In the genomic region with DNA sequence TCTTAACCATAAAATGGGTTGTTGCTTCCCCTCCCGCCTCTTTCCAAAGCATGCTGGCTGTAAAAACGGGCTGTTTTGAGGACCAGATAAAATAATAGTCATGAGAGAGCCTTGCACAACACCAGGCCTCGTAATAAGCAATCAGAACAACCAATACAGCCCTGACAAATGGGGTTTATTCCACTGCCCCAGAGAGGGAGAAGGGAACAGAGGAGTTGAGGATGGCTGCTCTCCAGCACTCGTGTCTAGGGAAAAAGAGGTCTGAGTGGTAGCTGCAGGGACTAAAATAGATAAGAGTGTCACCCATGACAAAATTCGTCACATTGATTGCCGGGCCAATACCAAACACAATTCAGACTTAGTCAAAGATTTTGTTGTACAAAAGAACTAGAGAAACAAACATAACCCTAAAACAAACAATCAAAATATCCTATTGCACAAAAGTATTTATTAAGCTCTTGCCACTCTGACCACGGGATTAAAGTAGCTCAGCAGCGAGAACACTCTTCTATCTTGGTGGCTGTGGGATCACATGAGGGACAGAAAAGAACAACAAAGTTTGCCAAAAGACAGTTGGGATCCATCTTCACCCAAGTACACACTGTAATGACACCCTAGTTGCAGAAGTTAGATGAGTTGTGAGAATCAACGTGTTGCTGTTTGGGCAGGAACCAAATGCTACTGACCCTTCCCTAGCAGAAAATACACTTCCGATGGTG, we compare ENCODE assay signal across 20 cellular contexts.
DNase-seq lines count a peak whose midpoint lies in the region; ATAC-seq and TF ChIP-seq lines count a peak whose summit lies in the region.
"Had no signal": no experiment of that assay in that cellular context is flagged by ENCODE, and none has a peak within 500 bp of the region (broad histone marks: within the 10 kb centered on the region; RNA-seq: fewer than 3 reads in every experiment).

No MANE protein-coding gene starts in this region.

- no peak overlapping the region for H2BK120ac ChIP-seq in neuronal stem cell (ENCODE audit: low read depth, low read length)

- peaks cover 4% of the 10 kb centered on the region for H3K36me3 Mint-ChIP-seq in activated naive CD4-positive, alpha-beta T cell treated with anti-CD3 and anti-CD28 coated beads, Interleukin-2, amount 50 U/mL, for 24 hours
- H3K36me3 Mint-ChIP-seq in memory B cell: peaks cover 5% of the 10 kb centered on the region

- no peak for TF ChIP-seq CTCF in thoracic aorta (IDR thresholded peaks at IDR 0.05)
- TF ChIP-seq CTCF in colonic mucosa (IDR thresholded peaks at IDR 0.05): no peak

- H3K14ac ChIP-seq in neuronal stem cell (ENCODE audit: low read length): no peak overlapping the region

- H3K4me3 ChIP-seq in thoracic aorta (no peak overlapping the region), neuronal stem cell (ENCODE audit: low read length in 2 of 2) (no peak overlapping the region), colonic mucosa (no peak overlapping the region)
- H3K4me3 ChIP-seq: pancreas, tibial nerve had no signal

- no peaks in the 10 kb centered on the region for H3K9me3 Mint-ChIP-seq in activated naive CD4-positive, alpha-beta T cell treated with anti-CD3 and anti-CD28 coated beads, Interleukin-2, amount 50 U/mL, for 24 hours
- H3K9me3 Mint-ChIP-seq in memory B cell: no peaks in the 10 kb centered on the region
- H3K9me3 Mint-ChIP-seq: activated naive CD4-positive, alpha-beta T cell treated with anti-CD3 and anti-CD28 coated beads for 36 hours had no signal

- peaks cover 86% of the 10 kb centered on the region for H3K4me1 Mint-ChIP-seq in activated naive CD4-positive, alpha-beta T cell treated with anti-CD3 and anti-CD28 coated beads, Interleukin-2, amount 50 U/mL, for 24 hours
- peaks cover 40% of the 10 kb centered on the region for H3K4me1 Mint-ChIP-seq in memory B cell

- H2BK15ac ChIP-seq in neuronal stem cell (ENCODE audit: low read length): no peak overlapping the region

- no peak overlapping the region for H3K4ac ChIP-seq in neuronal stem cell (ENCODE audit: low read length)

- intact Hi-C loops in colonic mucosa (cut with DNase I): no loop called here

- H3K4me3 Mint-ChIP-seq in activated naive CD4-positive, alpha-beta T cell treated with anti-CD3 and anti-CD28 coated beads, Interleukin-2, amount 50 U/mL, for 24 hours: no peak overlapping the region
- H3K4me3 Mint-ChIP-seq in memory B cell: no peak overlapping the region
- H3K4me3 Mint-ChIP-seq: activated naive CD4-positive, alpha-beta T cell treated with anti-CD3 and anti-CD28 coated beads for 36 hours had no signal

- no peak overlapping the region for H3K4me2 ChIP-seq in neuronal stem cell (ENCODE audit: insufficient read depth, low read length, poor library complexity, severe bottlenecking)

- no peak overlapping the region for H3K9ac ChIP-seq in neuronal stem cell (ENCODE audit: low read depth, low read length, poor library complexity)
- no peak overlapping the region for H3K9ac ChIP-seq in colonic mucosa (ENCODE audit: low read depth in 2 of 2, low read length in 2 of 2)

- H3K36me3 ChIP-seq in thoracic aorta (no peaks in the 10 kb centered on the region), neuronal stem cell (replicated peaks in 1 of 2; ENCODE audit: control insufficient read depth in 2 of 2, insufficient read depth in 2 of 2, low read length in 2 of 2) (no peaks in the 10 kb centered on the region), colonic mucosa (no peaks in the 10 kb centered on the region)
- H3K36me3 ChIP-seq: pancreas, tibial nerve had no signal

- H3K9me3 ChIP-seq in thoracic aorta: no peaks in the 10 kb centered on the region
- no peaks in the 10 kb centered on the region for H3K9me3 ChIP-seq in neuronal stem cell (replicated peaks in 1 of 2; ENCODE audit: control insufficient read depth in 2 of 2, insufficient read depth in 1 of 2, low read depth in 1 of 2, low read length in 2 of 2)
- no peaks in the 10 kb centered on the region for H3K9me3 ChIP-seq in colonic mucosa
- H3K9me3 ChIP-seq: pancreas, tibial nerve had no signal

- no peak overlapping the region for H3K18ac ChIP-seq in neuronal stem cell (ENCODE audit: low read length)

- no peak overlapping the region for H2BK12ac ChIP-seq in neuronal stem cell (ENCODE audit: low read length)

- H3K79me1 ChIP-seq in neuronal stem cell (ENCODE audit: low read depth, low read length): no peaks in the 10 kb centered on the region

- no peak overlapping the region for H3K23ac ChIP-seq in neuronal stem cell (ENCODE audit: low read depth, low read length, poor library complexity)

- H2AK5ac ChIP-seq in neuronal stem cell (ENCODE audit: low read depth, low read length): no peak overlapping the region

- peak overlapping the region; percentile 9 for H3K27ac Mint-ChIP-seq in activated naive CD4-positive, alpha-beta T cell treated with anti-CD3 and anti-CD28 coated beads, Interleukin-2, amount 50 U/mL, for 24 hours
- H3K27ac Mint-ChIP-seq in memory B cell: peak overlapping the region; percentile 78
- H3K27ac Mint-ChIP-seq: activated naive CD4-positive, alpha-beta T cell treated with anti-CD3 and anti-CD28 coated beads for 36 hours had no signal

- H4K8ac ChIP-seq in neuronal stem cell (ENCODE audit: low read depth, low read length): no peak overlapping the region

- H3K27me3 ChIP-seq in thoracic aorta (replicated peaks; ENCODE audit: insufficient read depth): no peaks in the 10 kb centered on the region
- no peaks in the 10 kb centered on the region for H3K27me3 ChIP-seq in neuronal stem cell (ENCODE audit: control insufficient read depth in 3 of 3, insufficient read depth in 3 of 3, low read depth in 1 of 3, low read length in 3 of 3)
- no peaks in the 10 kb centered on the region for H3K27me3 ChIP-seq in colonic mucosa
- H3K27me3 ChIP-seq: pancreas, tibial nerve had no signal

- H3K27me3 Mint-ChIP-seq in activated naive CD4-positive, alpha-beta T cell treated with anti-CD3 and anti-CD28 coated beads, Interleukin-2, amount 50 U/mL, for 24 hours: no peaks in the 10 kb centered on the region
- no peaks in the 10 kb centered on the region for H3K27me3 Mint-ChIP-seq in memory B cell

- H2AFZ ChIP-seq in neuronal stem cell (ENCODE audit: low read length): no peak overlapping the region

- WGBS in neuronal stem cell (ENCODE audit: extremely low coverage in 2 of 2, insufficient read length in 2 of 2, insufficient replicate concordance in 1 of 2), 2 donors: no CpG with 5 or more reads among the region's 10 CpGs

- ATAC-seq in memory B cell (ENCODE audit: low read depth) (no peak), thoracic aorta (ENCODE audit: insufficient number of reproducible peaks, low FRiP score, low read depth) (no peak)

- peak overlapping the region; percentile 73 to 83 for H3K27ac ChIP-seq in thoracic aorta
- no peak overlapping the region for H3K27ac ChIP-seq in neuronal stem cell (replicated peaks; ENCODE audit: low read length)
- H3K27ac ChIP-seq in colonic mucosa: no peak overlapping the region
- H3K27ac ChIP-seq: pancreas had no signal

- H3K4me1 ChIP-seq in thoracic aorta (ENCODE audit: control insufficient read depth in 1 of 2, low read depth in 2 of 2): peaks cover 20 to 40% of the 10 kb centered on the region in 2 donors
- H3K4me1 ChIP-seq in neuronal stem cell (ENCODE audit: control insufficient read depth in 2 of 2, insufficient read depth in 1 of 2, low read depth in 1 of 2, low read length in 2 of 2): peaks cover 3 to 6% of the 10 kb centered on the region in 2 donors
- peaks cover 3% of the 10 kb centered on the region for H3K4me1 ChIP-seq in colonic mucosa

- no peak overlapping the region for H4K91ac ChIP-seq in neuronal stem cell (ENCODE audit: low read depth, low read length, poor library complexity)

- DNase-seq in activated naive CD4-positive, alpha-beta T cell treated with anti-CD3 and anti-CD28 coated beads, Interleukin-2, amount 50 U/mL, for 16 hours: no peak
- DNase-seq in fibroblast of gingiva (ENCODE audit: low read depth): peak; percentile 13
- no peak for DNase-seq in memory B cell (ENCODE audit: low spot score in 2 of 2)
- no peak for DNase-seq in thoracic aorta (ENCODE audit: low spot score)
- DNase-seq in GM03348 (ENCODE audit: low spot score): no peak
- DNase-seq in neuronal stem cell (ENCODE audit: low spot score): no peak
- DNase-seq in colonic mucosa: no peak
- DNase-seq: activated CD4-positive, alpha-beta T cell treated with anti-CD3 and anti-CD28 coated beads for 1 hour; activated naive CD4-positive, alpha-beta T cell treated with anti-CD3 and anti-CD28 coated beads for 36 hours; GDM1; H7; Kasumi-1; NCI-H1105 treated with DMSO at 0.1 percent for 48 hours; NCI-H526 treated with DMSO at 0.1 percent for 48 hours; pancreas; small intestine; stimulated activated CD4-positive, alpha-beta T cell treated with anti-CD3 and anti-CD28 coated beads, Interleukin-4, amount 100 ng/mL, for 4 hours; T-helper 2 cell had no signal

- no peak overlapping the region for H2BK5ac ChIP-seq in neuronal stem cell (ENCODE audit: low read length)

Comparison
In these comparisons a context has a peak if more than half of its experiments do, and no peak if none do; other contexts are left out.
1. H3K27ac ChIP-seq: peak in thoracic aorta (2 of 2); none in neuronal stem cell (single experiment) and colonic mucosa (single experiment).